In the genomic region with DNA sequence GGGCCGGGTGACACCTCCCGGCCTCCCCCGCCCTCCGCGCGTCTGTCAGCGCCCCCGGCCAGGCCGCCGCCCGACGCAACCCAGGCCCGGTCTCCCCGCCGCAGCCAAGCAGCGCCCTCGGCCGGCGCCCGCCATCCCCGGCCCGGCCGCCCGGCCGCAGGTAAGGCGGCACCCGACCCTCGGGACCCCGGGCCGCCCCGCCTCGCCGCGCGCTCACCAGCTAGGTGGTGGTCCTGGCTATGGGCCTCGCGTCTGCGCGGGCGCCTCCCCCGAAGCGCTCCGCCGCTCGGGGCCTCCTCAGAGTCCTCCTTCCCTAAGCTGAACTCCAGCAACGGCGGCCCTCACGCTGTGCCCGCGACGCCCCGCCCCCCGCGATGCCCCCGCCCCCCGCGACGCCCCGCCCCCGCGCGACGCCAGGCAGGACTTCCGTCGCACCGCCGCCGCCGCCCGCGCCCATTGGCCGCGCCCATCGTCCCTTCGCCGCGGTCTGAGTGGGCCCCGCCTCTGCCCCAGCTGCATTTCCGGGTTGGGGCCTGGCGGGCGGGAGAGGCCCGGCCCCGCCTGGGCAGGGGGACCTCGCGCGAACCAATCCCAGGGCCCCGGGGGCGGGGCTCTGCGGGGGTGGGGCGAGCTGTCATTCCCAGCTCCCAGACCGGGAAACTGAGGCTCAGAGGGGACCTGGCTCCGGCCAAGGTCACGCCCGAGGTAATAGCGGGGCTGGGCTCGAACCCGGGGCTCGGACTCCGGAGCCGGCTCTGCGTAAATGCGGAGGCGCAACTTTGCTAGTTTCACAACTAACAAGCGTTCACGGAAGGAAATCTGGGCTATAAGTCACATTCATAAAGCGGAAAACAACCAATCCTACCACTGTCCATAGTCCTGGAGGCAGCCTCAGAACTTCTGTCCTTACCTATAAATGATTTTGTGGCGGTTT, we compare ENCODE assay signal across 8 cellular contexts. TPM values are rescaled to one million over a fixed set of nuclear protein-coding genes. Genes with fewer than 3 reads are reported as not detected.
DNase-seq lines count a peak whose midpoint lies in the region; FAIRE-seq and TF ChIP-seq lines count a peak whose summit lies in the region.

No MANE protein-coding gene starts in this region.

- H3K36me3 ChIP-seq in SJCRH30, result no peaks in the 10 kb centered on the region

- no peak for TF ChIP-seq CTCF in HFF-Myc (IDR thresholded peaks at IDR 0.05; ENCODE audit: low read depth, low read length, missing control alignments)

- H3K4me1 ChIP-seq in SJCRH30, result peaks cover 4% of the 10 kb centered on the region; the same call in 1 of the 2 replicates

- H3K27me3 ChIP-seq in SJCRH30, result no peaks in the 10 kb centered on the region

- DNase-seq in GM03348 (ENCODE audit: low spot score) (peak; percentile 98), HFF-Myc (ENCODE audit: extremely low read depth, low read depth) (peak; percentile 32), MV-4-11 (lab: John Stamatoyannopoulos, UW) (peak; percentile 91), SJCRH30 (peak; percentile 91 to 94), frontal cortex (ENCODE audit: low spot score in 2 of 2) (peak; percentile 97), nucleus accumbens (lab: John Stamatoyannopoulos, UW) (peak; percentile 52 to 98 (median 92)), superior temporal gyrus (ENCODE audit: extremely low spot score) (peak; percentile 92)
- DNase-seq in activated naive CD4-positive, alpha-beta T cell treated with Interleukin-2 at 50 U/mL for 16 hours, result peak; percentile 96

- H3K4me3 ChIP-seq in HFF-Myc (replicated peaks; ENCODE audit: low read depth, low read length) (peak overlapping the region; percentile 44), SJCRH30 (peak overlapping the region; percentile 74)

- no peak overlapping the region for H3K27ac ChIP-seq in SJCRH30

- no peaks in the 10 kb centered on the region for H3K9me3 ChIP-seq in SJCRH30 (replicated peaks)

- no peak for FAIRE-seq in frontal cortex (lab: Jason Lieb, UNC)

RNA-seq across cellular contexts. Expression of a gene that starts 9.0 kb away (rescaled TPM):
- total RNA-seq in SJCRH30 (2014; rRNA removed; shearing (Covaris generic)), result 42.0 and 42.9 TPM in 2 replicates
- total RNA-seq in frontal cortex, result 21.2 TPM

RNA-seq across cellular contexts. Expression of a gene that starts 46.7 kb away (rescaled TPM):
- total RNA-seq in SJCRH30 (2014; rRNA removed; shearing (Covaris generic)), result 0.33 and 0.40 TPM in 2 replicates
- total RNA-seq in frontal cortex, result 1.6 TPM

Comparison
In these comparisons a context has a peak if more than half of its experiments do, and no peak if none do; other contexts are left out.
1. DNase-seq: peak in every context shown above with its lines; median percentile 98 in GM03348; 97 in frontal cortex; 96 in activated naive CD4-positive, alpha-beta T cell treated with Interleukin-2 at 50 U/mL for 16 hours; 92 in SJCRH30; 92 in nucleus accumbens; 92 in superior temporal gyrus; 91 in MV-4-11; 32 in HFF-Myc.